Comparison of ENCODE assay signal across 14 cellular contexts in the genomic region with DNA sequence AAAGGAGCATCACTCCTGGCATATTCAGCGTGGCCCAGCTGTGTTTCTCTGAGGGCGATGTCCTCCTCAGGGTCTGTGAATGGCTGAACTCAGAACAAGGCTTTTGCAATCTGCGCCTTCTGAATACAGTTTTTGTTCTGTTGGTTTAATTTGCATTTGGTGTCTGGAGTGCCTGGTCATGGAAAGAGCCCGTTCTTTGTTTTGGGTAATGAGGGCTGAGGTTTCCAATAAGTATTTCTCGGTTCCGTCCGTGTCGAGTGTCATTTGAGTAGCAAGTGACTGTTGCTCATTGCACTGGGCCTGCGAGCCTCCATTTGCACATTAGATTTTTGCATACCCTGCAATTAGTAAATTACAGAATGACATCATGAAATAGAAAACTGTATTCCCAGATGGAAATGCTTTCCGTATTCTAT. TPM values are rescaled to one million over a fixed set of nuclear protein-coding genes. Genes with fewer than 3 reads are reported as not detected.
DNase-seq lines count a peak whose midpoint lies in the region; ATAC-seq, FAIRE-seq and TF ChIP-seq lines count a peak whose summit lies in the region.
"Had no signal": no experiment of that assay in that cellular context is flagged by ENCODE, and none has a peak within 500 bp of the region (broad histone marks: within the 10 kb centered on the region; RNA-seq: fewer than 3 reads in every experiment).

No MANE protein-coding gene starts in this region.

- peak overlapping the region in 4 of 59 donors; percentile 5 to 33 (median 8) for H3K4me3 ChIP-seq in dorsolateral prefrontal cortex
- no peak overlapping the region for H3K4me3 ChIP-seq in SK-N-SH (ENCODE audit: low read depth in 2 of 2, low read length in 1 of 2)
- no peak overlapping the region for H3K4me3 ChIP-seq in lower leg skin (ENCODE audit: low read depth, poor library complexity, severe bottlenecking)
- H3K4me3 ChIP-seq: SJCRH30 had no signal

- no peaks in the 10 kb centered on the region for H3K27me3 Mint-ChIP-seq in stimulated activated memory B cell treated with anti-CD40 and anti-IgM and Interleukin-4, amounts not matched to agents 10 μg/mL and 1 μg/mL and 100 μg/mL, for 72 hours

- H3K4me1 Mint-ChIP-seq in stimulated activated memory B cell treated with anti-CD40 and anti-IgM and Interleukin-4, amounts not matched to agents 10 μg/mL and 1 μg/mL and 100 μg/mL, for 72 hours: peaks cover 30% of the 10 kb centered on the region

- no peak for TF ChIP-seq POLR2A in lower leg skin (IDR thresholded peaks at IDR 0.05)

- DNase-seq in GM19239 (ENCODE audit: insufficient read length, low spot score): no peak
- peak in 9 of 10 donors; percentile 36 to 81 (median 67) for DNase-seq in dorsolateral prefrontal cortex
- no peak for DNase-seq in SK-N-SH
- DNase-seq in lower leg skin (ENCODE audit: low spot score in 2 of 2): no peak
- DNase-seq: Caco-2; central memory CD4-positive, alpha-beta T cell; naive thymus-derived CD4-positive, alpha-beta T cell; NCI-H524; SJCRH30 had no signal

- POLR2A ChIA-PET in SK-N-SH (lab: Yijun Ruan, JAX): no interaction called here

- peak; percentile 79 for FAIRE-seq in GM19239 (lab: Jason Lieb, UNC)

- CTCF ChIA-PET in SK-N-SH (lab: Yijun Ruan, JAX): interaction anchor here (1.1 to 1.2 kb wide), 2 partner anchors 20 to 60 kb away, joined by 3 to 7 read pairs; no protein-coding TSS in a partner anchor

- H2AFZ ChIP-seq in SK-N-SH (ENCODE audit: low read depth): no peak overlapping the region

- H3K36me3 ChIP-seq in SK-N-SH (replicated peaks in 1 of 2; ENCODE audit: control insufficient read depth in 1 of 2, insufficient read depth in 2 of 2, low read length in 1 of 2): no peaks in the 10 kb centered on the region
- H3K36me3 ChIP-seq: SJCRH30 had no signal

- no peaks in the 10 kb centered on the region for H3K36me3 Mint-ChIP-seq in stimulated activated memory B cell treated with anti-CD40 and anti-IgM and Interleukin-4, amounts not matched to agents 10 μg/mL and 1 μg/mL and 100 μg/mL, for 72 hours
- H3K36me3 Mint-ChIP-seq: naive thymus-derived CD4-positive, alpha-beta T cell had no signal

- peak overlapping the region in 54 of 59 donors; percentile 10 to 92 (median 70) for H3K27ac ChIP-seq in dorsolateral prefrontal cortex
- no peak overlapping the region for H3K27ac ChIP-seq in SK-N-SH (ENCODE audit: low read depth in 2 of 2, low read length in 1 of 2)
- H3K27ac ChIP-seq: SJCRH30 had no signal

- H4K20me1 ChIP-seq in SK-N-SH (ENCODE audit: insufficient read depth): no peaks in the 10 kb centered on the region

- peak in 9 of 56 donors; percentile 11 to 28 (median 17) for TF ChIP-seq CTCF in dorsolateral prefrontal cortex (IDR thresholded peaks at IDR 0.05 in 54 of 56, conservative IDR thresholded peaks at IDR 0.05 in 2 of 56; ENCODE audit: low read depth in 1 of 56, partially characterized antibody in 56 of 56)
- no peak for TF ChIP-seq CTCF in SK-N-SH (IDR thresholded peaks at IDR 0.05)
- no peak for TF ChIP-seq CTCF in lower leg skin (IDR thresholded peaks at IDR 0.05)

- TF ChIP-seq EP300 in SK-N-SH (IDR thresholded peaks at IDR 0.05; ENCODE audit: borderline replicate concordance in 1 of 2, low read depth in 1 of 2, low read length in 1 of 2): no peak

- H3K27me3 ChIP-seq in dorsolateral prefrontal cortex (no peaks in the 10 kb centered on the region), SK-N-SH (ENCODE audit: insufficient read depth) (no peaks in the 10 kb centered on the region)
- H3K27me3 ChIP-seq: SJCRH30 had no signal

- H3K79me2 ChIP-seq in SK-N-SH (ENCODE audit: insufficient read depth): no peaks in the 10 kb centered on the region

- TF ChIP-seq RAD21 in SK-N-SH (IDR thresholded peaks at IDR 0.05; ENCODE audit: low read length): no peak

- no peak overlapping the region for H3K4me2 ChIP-seq in SK-N-SH

- intact Hi-C loops in dorsolateral prefrontal cortex (cut with DNase I): loop anchor here in 1 of 2 donors (2.0 kb wide), 1 partner anchor 54 kb away; no protein-coding TSS in a partner anchor
- intact Hi-C loops in lower leg skin (cut with DNase I; ENCODE audit: low total_unique reads): no loop called here

- H3K27ac Mint-ChIP-seq in stimulated activated memory B cell treated with anti-CD40 and anti-IgM and Interleukin-4, amounts not matched to agents 10 μg/mL and 1 μg/mL and 100 μg/mL, for 72 hours: peak overlapping the region; percentile 60
- H3K27ac Mint-ChIP-seq: activated T-helper 17 cell treated with anti-CD3 and anti-CD28 coated beads, Interleukin-2, amount 50 U/mL, for 72 hours; naive thymus-derived CD4-positive, alpha-beta T cell had no signal

- H3F3A ChIP-seq in SK-N-SH (replicated peaks; ENCODE audit: insufficient read depth): peaks cover 8% of the 10 kb centered on the region

- WGBS in SK-N-SH (ENCODE audit: low lambda C conversion rate): 93% methylated on average over 10 of the region's 10 CpGs
- WGBS in lower leg skin, 2 donors: 91 to 93% methylated on average over 10 of the region's 10 CpGs

- H3K9ac ChIP-seq in SK-N-SH: no peak overlapping the region

- ATAC-seq in HG03280 (IDR thresholded peaks at IDR 0.05; ENCODE audit: unreplicated experiment): peak; percentile 76
- ATAC-seq in stimulated activated memory B cell treated with anti-CD40 and anti-IgM and Interleukin-4, amounts not matched to agents 10 μg/mL and 1 μg/mL and 100 μg/mL, for 72 hours: peak; percentile 87
- ATAC-seq in HG03175 (IDR thresholded peaks at IDR 0.05; ENCODE audit: unreplicated experiment): no peak
- ATAC-seq: activated T-helper 17 cell treated with anti-CD3 and anti-CD28 coated beads, Interleukin-2, amount 50 U/mL, for 72 hours; esophagus mucosa; naive thymus-derived CD4-positive, alpha-beta T cell had no signal

- H3K9me3 Mint-ChIP-seq in stimulated activated memory B cell treated with anti-CD40 and anti-IgM and Interleukin-4, amounts not matched to agents 10 μg/mL and 1 μg/mL and 100 μg/mL, for 72 hours: no peaks in the 10 kb centered on the region
- H3K9me3 Mint-ChIP-seq: activated T-helper 17 cell treated with anti-CD3 and anti-CD28 coated beads, Interleukin-2, amount 50 U/mL, for 72 hours had no signal

- H3K4me3 Mint-ChIP-seq in stimulated activated memory B cell treated with anti-CD40 and anti-IgM and Interleukin-4, amounts not matched to agents 10 μg/mL and 1 μg/mL and 100 μg/mL, for 72 hours: no peak overlapping the region
- H3K4me3 Mint-ChIP-seq: activated T-helper 17 cell treated with anti-CD3 and anti-CD28 coated beads, Interleukin-2, amount 50 U/mL, for 72 hours; naive thymus-derived CD4-positive, alpha-beta T cell had no signal

- H3K4me1 ChIP-seq in SK-N-SH (ENCODE audit: control insufficient read depth in 1 of 2, insufficient read depth in 2 of 2, low read depth in 1 of 2, low read length in 1 of 2): peaks cover 0 to 23% of the 10 kb centered on the region in 2 experiments; a peak in 2 of 4 replicates
- H3K4me1 ChIP-seq: SJCRH30 had no signal

- H3K9me3 ChIP-seq in SK-N-SH: no peaks in the 10 kb centered on the region
- H3K9me3 ChIP-seq: Caco-2, SJCRH30 had no signal

- no peaks in the 10 kb centered on the region for H3K9me2 ChIP-seq in SK-N-SH

TF ChIP-seq in SK-N-SH, 30 proteins besides CTCF, POLR2A, EP300 and RAD21 (continues in another document):
- TF ChIP-seq SIN3A (IDR thresholded peaks at IDR 0.05; ENCODE audit: borderline replicate concordance, low read depth, low read length): no peak
- no peak for TF ChIP-seq MXI1 (IDR thresholded peaks at IDR 0.05; ENCODE audit: low read depth, low read length)
- no peak for TF ChIP-seq FOXM1 (IDR thresholded peaks at IDR 0.05; ENCODE audit: low read depth)
- TF ChIP-seq, protein P1, sequence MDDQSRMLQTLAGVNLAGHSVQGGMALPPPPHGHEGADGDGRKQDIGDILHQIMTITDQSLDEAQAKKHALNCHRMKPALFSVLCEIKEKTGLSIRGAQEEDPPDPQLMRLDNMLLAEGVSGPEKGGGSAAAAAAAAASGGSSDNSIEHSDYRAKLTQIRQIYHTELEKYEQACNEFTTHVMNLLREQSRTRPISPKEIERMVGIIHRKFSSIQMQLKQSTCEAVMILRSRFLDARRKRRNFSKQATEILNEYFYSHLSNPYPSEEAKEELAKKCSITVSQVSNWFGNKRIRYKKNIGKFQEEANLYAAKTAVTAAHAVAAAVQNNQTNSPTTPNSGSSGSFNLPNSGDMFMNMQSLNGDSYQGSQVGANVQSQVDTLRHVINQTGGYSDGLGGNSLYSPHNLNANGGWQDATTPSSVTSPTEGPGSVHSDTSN (IDR thresholded peaks at IDR 0.05): no peak
- no peak for TF ChIP-seq RXRA (IDR thresholded peaks at IDR 0.05; ENCODE audit: borderline replicate concordance, low read depth)
- TF ChIP-seq GABPA (IDR thresholded peaks at IDR 0.05; ENCODE audit: low read depth): no peak
- TF ChIP-seq, protein P2, sequence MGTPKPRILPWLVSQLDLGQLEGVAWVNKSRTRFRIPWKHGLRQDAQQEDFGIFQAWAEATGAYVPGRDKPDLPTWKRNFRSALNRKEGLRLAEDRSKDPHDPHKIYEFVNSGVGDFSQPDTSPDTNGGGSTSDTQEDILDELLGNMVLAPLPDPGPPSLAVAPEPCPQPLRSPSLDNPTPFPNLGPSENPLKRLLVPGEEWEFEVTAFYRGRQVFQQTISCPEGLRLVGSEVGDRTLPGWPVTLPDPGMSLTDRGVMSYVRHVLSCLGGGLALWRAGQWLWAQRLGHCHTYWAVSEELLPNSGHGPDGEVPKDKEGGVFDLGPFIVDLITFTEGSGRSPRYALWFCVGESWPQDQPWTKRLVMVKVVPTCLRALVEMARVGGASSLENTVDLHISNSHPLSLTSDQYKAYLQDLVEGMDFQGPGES (IDR thresholded peaks at IDR 0.05; ENCODE audit: low read depth, low read length): no peak
- TF ChIP-seq, protein P3, sequence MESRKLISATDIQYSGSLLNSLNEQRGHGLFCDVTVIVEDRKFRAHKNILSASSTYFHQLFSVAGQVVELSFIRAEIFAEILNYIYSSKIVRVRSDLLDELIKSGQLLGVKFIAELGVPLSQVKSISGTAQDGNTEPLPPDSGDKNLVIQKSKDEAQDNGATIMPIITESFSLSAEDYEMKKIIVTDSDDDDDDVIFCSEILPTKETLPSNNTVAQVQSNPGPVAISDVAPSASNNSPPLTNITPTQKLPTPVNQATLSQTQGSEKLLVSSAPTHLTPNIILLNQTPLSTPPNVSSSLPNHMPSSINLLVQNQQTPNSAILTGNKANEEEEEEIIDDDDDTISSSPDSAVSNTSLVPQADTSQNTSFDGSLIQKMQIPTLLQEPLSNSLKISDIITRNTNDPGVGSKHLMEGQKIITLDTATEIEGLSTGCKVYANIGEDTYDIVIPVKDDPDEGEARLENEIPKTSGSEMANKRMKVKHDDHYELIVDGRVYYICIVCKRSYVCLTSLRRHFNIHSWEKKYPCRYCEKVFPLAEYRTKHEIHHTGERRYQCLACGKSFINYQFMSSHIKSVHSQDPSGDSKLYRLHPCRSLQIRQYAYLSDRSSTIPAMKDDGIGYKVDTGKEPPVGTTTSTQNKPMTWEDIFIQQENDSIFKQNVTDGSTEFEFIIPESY (IDR thresholded peaks at IDR 0.05; ENCODE audit: borderline replicate concordance, low read depth): no peak

RNA-seq across cellular contexts. Expression of a gene that starts 57.3 kb away (rescaled TPM):
- total RNA-seq in dorsolateral prefrontal cortex (100 to 1,000 TPM in 114 of 120 experiments, 10 to 100 TPM in 6; 54.4 to 214 (median 149) TPM), lower leg skin (100 to 1,000 TPM in 1 of 4 donors, 10 to 100 TPM in 3; 22.9 to 127 (median 35.0) TPM)
- polyA plus RNA-seq in SK-N-SH (2012; rRNA removed): 11.0 and 13.2 TPM in 2 replicates
- polyA plus RNA-seq in SK-N-SH (2012; cell fraction: cytosol; rRNA removed): 9.0 and 10.9 TPM in 2 replicates
- 22.0 and 24.4 TPM in 2 replicates for polyA plus RNA-seq in SK-N-SH (2012; cell fraction: nucleus; rRNA removed)

Comparison
In these comparisons a context has a peak if more than half of its experiments do, and no peak if none do; other contexts are left out.
1. DNase-seq: peak in dorsolateral prefrontal cortex (9 of 10); none in GM19239 (single experiment), SK-N-SH (single experiment) and lower leg skin (0 of 2).
2. H3K27ac ChIP-seq: peak in dorsolateral prefrontal cortex (54 of 59); none in SK-N-SH (0 of 2).